8 cellular contexts compared by ENCODE assay signal in the genomic region with DNA sequence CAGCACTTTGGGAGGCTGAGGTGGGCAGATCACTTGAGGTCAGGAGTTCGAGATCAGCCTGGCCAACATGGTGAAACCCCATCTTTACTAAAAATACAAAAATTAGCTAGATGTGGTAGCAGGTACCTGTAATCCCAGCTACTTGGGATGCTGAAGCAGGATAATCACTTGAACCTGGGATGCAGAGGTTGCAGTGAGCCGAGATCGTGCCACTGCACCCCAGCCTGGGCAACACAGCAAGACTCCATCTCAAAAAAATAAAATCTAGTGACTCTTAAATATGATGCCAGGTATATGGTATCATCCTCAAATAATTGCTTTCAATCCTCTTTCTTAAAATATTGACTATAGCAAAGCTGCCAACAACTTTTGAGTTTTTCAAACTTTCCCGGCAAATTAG. TPM values are rescaled to one million over a fixed set of nuclear protein-coding genes. Genes with fewer than 3 reads are reported as not detected.
A peak's percentile ranks its signal among the peaks of the same experiment; 100 is the strongest.
DNase-seq lines count a peak whose midpoint lies in the region; ATAC-seq and TF ChIP-seq lines count a peak whose summit lies in the region.
"Not testable (repeated sequence)": the region's sequence is repeated elsewhere in the genome, so short reads cannot be mapped to it uniquely, and the experiment has no call there.

No MANE protein-coding gene starts in this region.

- not testable (repeated sequence) for H2AFZ ChIP-seq in ACC112 (ENCODE audit: low read length, unreplicated experiment); Loucy (ENCODE audit: low read length)

- not testable (repeated sequence) for TF ChIP-seq CTCF in Loucy (conservative IDR thresholded peaks at IDR 0.05; ENCODE audit: low read length); chondrocyte (IDR thresholded peaks at IDR 0.05); nephron (IDR thresholded peaks at IDR 0.05; ENCODE audit: unreplicated experiment in 3 of 3)

- peak overlapping the region; percentile 90 for H3K27ac ChIP-seq in ACC112 (ENCODE audit: low read depth, low read length)

- peak; percentile 0 for ATAC-seq in GM21528 (IDR thresholded peaks at IDR 0.05; ENCODE audit: low FRiP score, unreplicated experiment)
- not testable (repeated sequence) for ATAC-seq in activated CD8-positive, alpha-beta memory T cell treated with anti-CD3 and anti-CD28 coated beads, Interleukin-2, amount 10 ng/mL, durations not matched to agents 7 days and 5 days; stimulated activated naive B cell treated with anti-CD40 and anti-IgM and Interleukin-4, amounts not matched to agents 10 μg/mL and 1 μg/mL and 100 μg/mL, for 72 hours (replicated peaks)

- H3K4me1 Mint-ChIP-seq in activated CD8-positive, alpha-beta memory T cell treated with anti-CD3 and anti-CD28 coated beads, Interleukin-2, amount 10 ng/mL, durations not matched to agents 7 days and 5 days, result peaks cover 39% of the 10 kb centered on the region
- H3K4me1 Mint-ChIP-seq in chondrocyte (ENCODE audit: low read depth), result peaks cover 57% of the 10 kb centered on the region
- peaks cover 55 to 65% of the 10 kb centered on the region in 2 donors for H3K4me1 Mint-ChIP-seq in immature natural killer cell
- H3K4me1 Mint-ChIP-seq in nephron, result peaks cover 46% of the 10 kb centered on the region
- H3K4me1 Mint-ChIP-seq in stimulated activated naive B cell treated with anti-CD40 and anti-IgM and Interleukin-4, amounts not matched to agents 10 μg/mL and 1 μg/mL and 100 μg/mL, for 72 hours, result peaks cover 32 to 55% of the 10 kb centered on the region in 2 donors

- H4K20me1 ChIP-seq in Loucy (ENCODE audit: insufficient read depth, low read length, poor library complexity, severe bottlenecking), result not testable (repeated sequence)

- H3K9me3 ChIP-seq in Loucy (ENCODE audit: insufficient read depth, low read depth, low read length), result not testable (repeated sequence)

- H3K4me3 Mint-ChIP-seq in activated CD8-positive, alpha-beta memory T cell treated with anti-CD3 and anti-CD28 coated beads, Interleukin-2, amount 10 ng/mL, durations not matched to agents 7 days and 5 days; chondrocyte (ENCODE audit: unreplicated experiment); nephron; stimulated activated naive B cell treated with anti-CD40 and anti-IgM and Interleukin-4, amounts not matched to agents 10 μg/mL and 1 μg/mL and 100 μg/mL, for 72 hours: not testable (repeated sequence)
- peak overlapping the region in 3 of 5 donors; percentile 71 to 84 (median 75) for H3K4me3 Mint-ChIP-seq in immature natural killer cell

- DNase-seq in activated CD8-positive, alpha-beta memory T cell treated with anti-CD3 and anti-CD28 coated beads, Interleukin-2, amount 10 ng/mL, durations not matched to agents 7 days and 5 days; chondrocyte (ENCODE audit: low spot score); immature natural killer cell; stimulated activated naive B cell treated with anti-CD40 and anti-IgM and Interleukin-4, amounts not matched to agents 10 μg/mL and 1 μg/mL and 100 μg/mL, for 72 hours: not testable (repeated sequence)

- peak overlapping the region; percentile 50 for H3K27ac Mint-ChIP-seq in activated CD8-positive, alpha-beta memory T cell treated with anti-CD3 and anti-CD28 coated beads, Interleukin-2, amount 10 ng/mL, durations not matched to agents 7 days and 5 days
- H3K27ac Mint-ChIP-seq in chondrocyte (ENCODE audit: unreplicated experiment) (peak overlapping the region; percentile 93), immature natural killer cell (peak overlapping the region in 5 of 6 donors; percentile 79 to 93 (median 85)), nephron (peak overlapping the region; percentile 73 to 92 (median 84))
- H3K27ac Mint-ChIP-seq in stimulated activated naive B cell treated with anti-CD40 and anti-IgM and Interleukin-4, amounts not matched to agents 10 μg/mL and 1 μg/mL and 100 μg/mL, for 72 hours, result peak overlapping the region; percentile 94

- H3K9me2 ChIP-seq in Loucy (replicated peaks; ENCODE audit: low read depth, low read length), result not testable (repeated sequence)

- H3K27me3 Mint-ChIP-seq in activated CD8-positive, alpha-beta memory T cell treated with anti-CD3 and anti-CD28 coated beads, Interleukin-2, amount 10 ng/mL, durations not matched to agents 7 days and 5 days; chondrocyte (ENCODE audit: low read depth); immature natural killer cell (ENCODE audit: low read depth in 3 of 3); nephron (ENCODE audit: low read depth): not testable (repeated sequence)
- peaks cover 57 to 62% of the 10 kb centered on the region in 2 donors for H3K27me3 Mint-ChIP-seq in stimulated activated naive B cell treated with anti-CD40 and anti-IgM and Interleukin-4, amounts not matched to agents 10 μg/mL and 1 μg/mL and 100 μg/mL, for 72 hours

- not testable (repeated sequence) for H3K36me3 ChIP-seq in ACC112 (ENCODE audit: insufficient read depth, low read length); Loucy (ENCODE audit: insufficient read depth, low read length)

- H3F3A ChIP-seq in Loucy (ENCODE audit: low read depth), result peaks cover 15% of the 10 kb centered on the region

- H3K4me2 ChIP-seq in Loucy (ENCODE audit: low read depth, low read length, poor library complexity, severe bottlenecking), result peak overlapping the region; percentile 75

- H3K4me1 ChIP-seq in ACC112 (ENCODE audit: control insufficient read depth, insufficient read depth, low read length, unreplicated experiment), result peaks cover 26% of the 10 kb centered on the region
- H3K4me1 ChIP-seq in Loucy (ENCODE audit: insufficient read depth, low read length, poor library complexity, severe bottlenecking), result peaks cover 84% of the 10 kb centered on the region

- peak overlapping the region; percentile 54; the same call in 1 of the 2 replicates for H3K4me3 ChIP-seq in ACC112 (ENCODE audit: low read depth, low read length)
- peak overlapping the region; percentile 25 for H3K4me3 ChIP-seq in Loucy (ENCODE audit: low read length, poor library complexity, severe bottlenecking)

- H3K36me3 Mint-ChIP-seq in activated CD8-positive, alpha-beta memory T cell treated with anti-CD3 and anti-CD28 coated beads, Interleukin-2, amount 10 ng/mL, durations not matched to agents 7 days and 5 days, result peaks cover 12% of the 10 kb centered on the region
- not testable (repeated sequence) for H3K36me3 Mint-ChIP-seq in chondrocyte (ENCODE audit: low read depth); immature natural killer cell; nephron (ENCODE audit: low read depth); stimulated activated naive B cell treated with anti-CD40 and anti-IgM and Interleukin-4, amounts not matched to agents 10 μg/mL and 1 μg/mL and 100 μg/mL, for 72 hours

- H3K9me3 Mint-ChIP-seq in activated CD8-positive, alpha-beta memory T cell treated with anti-CD3 and anti-CD28 coated beads, Interleukin-2, amount 10 ng/mL, durations not matched to agents 7 days and 5 days (ENCODE audit: low read depth); chondrocyte (ENCODE audit: low read depth); immature natural killer cell; nephron; stimulated activated naive B cell treated with anti-CD40 and anti-IgM and Interleukin-4, amounts not matched to agents 10 μg/mL and 1 μg/mL and 100 μg/mL, for 72 hours: not testable (repeated sequence)

- CTCF ChIA-PET in activated CD8-positive, alpha-beta memory T cell treated with anti-CD3 and anti-CD28 coated beads, Interleukin-2, amount 10 ng/mL, durations not matched to agents 7 days and 5 days (lab: Charles Lee), result not testable (repeated sequence)

- peak overlapping the region; percentile 8 for H3K9ac ChIP-seq in Loucy (ENCODE audit: low read depth, low read length, poor library complexity, severe bottlenecking)

- not testable (repeated sequence) for H3K27me3 ChIP-seq in ACC112 (ENCODE audit: insufficient read depth, low read length); Loucy (ENCODE audit: insufficient read depth, low read length, poor library complexity, severe bottlenecking)

- peaks cover 30% of the 10 kb centered on the region for H3K79me2 ChIP-seq in ACC112 (ENCODE audit: control insufficient read depth, insufficient read depth, low read length, unreplicated experiment)
- H3K79me2 ChIP-seq in Loucy (ENCODE audit: insufficient read depth, low read length), result peaks cover 79% of the 10 kb centered on the region

RNA-seq across cellular contexts. Expression of gene FNIP2, which starts 40.4 kb away (rescaled TPM):
- total RNA-seq in activated CD8-positive, alpha-beta memory T cell treated with anti-CD3 and anti-CD28 coated beads, Interleukin-2, amount 10 ng/mL, durations not matched to agents 7 days and 5 days, result 10 to 100 TPM; 12.3 to 17.1 TPM
- 20.7 to 33.7 TPM (median 32.1 TPM) in 3 replicates for total RNA-seq in chondrocyte
- 1 to 10 TPM; 2.2 to 4.6 (median 3.6) TPM for polyA plus RNA-seq in immature natural killer cell
